18 cellular contexts compared by ENCODE assay signal in the genomic region with DNA sequence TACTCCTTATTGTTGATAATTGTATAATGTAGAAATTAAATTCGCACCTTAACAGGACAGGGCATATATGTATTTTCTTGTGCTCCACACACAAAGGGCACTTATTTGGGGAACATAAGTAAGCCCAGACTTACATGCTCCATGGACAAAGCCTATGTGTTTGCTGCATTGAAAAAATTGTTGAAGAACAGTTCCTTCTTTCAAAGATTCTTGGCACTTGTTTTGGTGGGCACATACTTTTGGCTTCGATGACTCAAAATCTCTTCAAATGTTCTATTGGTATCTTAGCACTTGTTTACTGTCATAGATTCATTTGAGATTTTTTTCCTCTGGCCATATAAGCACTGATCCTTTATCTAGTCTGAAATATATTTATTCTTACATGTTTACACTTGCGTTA. TPM values are rescaled to one million over a fixed set of nuclear protein-coding genes. Genes with fewer than 3 reads are reported as not detected.
A peak's percentile ranks its signal among the peaks of the same experiment; 100 is the strongest.
DNase-seq lines count a peak whose midpoint lies in the region; ATAC-seq, FAIRE-seq and TF ChIP-seq lines count a peak whose summit lies in the region.
"Had no signal": no experiment of that assay in that cellular context is flagged by ENCODE, and none has a peak within 500 bp of the region (broad histone marks: within the 10 kb centered on the region; RNA-seq: fewer than 3 reads in every experiment).

No MANE protein-coding gene starts in this region.

- H3K4me1 ChIP-seq in IMR-90 (ENCODE audit: control insufficient read depth, insufficient read depth, low read length) (peaks cover 13% of the 10 kb centered on the region), PC-9 (replicated peaks; ENCODE audit: insufficient read depth) (peaks cover 38% of the 10 kb centered on the region), keratinocyte (ENCODE audit: control insufficient read depth, extremely low read depth, insufficient read depth, low read length) (peaks cover 33% of the 10 kb centered on the region), tibial nerve (peaks cover 0 to 33% (median 19%) of the 10 kb centered on the region in 4 donors)

- TF ChIP-seq CTCF in IMR-90 (conservative IDR thresholded peaks at IDR 0.05; ENCODE audit: low read depth, low read length) (no peak), PC-9 (conservative IDR thresholded peaks at IDR 0.05) (no peak), keratinocyte (optimal IDR thresholded peaks at IDR 0.05 in 1 of 3, IDR thresholded peaks at IDR 0.05 in 1 of 3, conservative IDR thresholded peaks at IDR 0.05 in 1 of 3; ENCODE audit: extremely low read depth in 1 of 3, insufficient read depth in 2 of 3, low read length in 3 of 3) (no peak), tibial nerve (IDR thresholded peaks at IDR 0.05) (no peak), GM10248 (IDR thresholded peaks at IDR 0.05; ENCODE audit: control extremely low read depth, extremely low read depth, low read depth, missing control alignments) (no peak)

- no peak for TF ChIP-seq RAD21 in IMR-90 (IDR thresholded peaks at IDR 0.05; ENCODE audit: low read length)

- no peak overlapping the region for H4K5ac ChIP-seq in IMR-90 (ENCODE audit: low read depth, low read length)

- H4K8ac ChIP-seq in IMR-90 (ENCODE audit: low read depth in 2 of 2, low read length in 2 of 2) = no peak overlapping the region

- 0 out of 2 replicates have a peak, but pooled peaks cover 8% of the 10 kb centered on the region for H3K9me1 ChIP-seq in IMR-90 (ENCODE audit: insufficient read depth, low read length)
- peaks cover 4% of the 10 kb centered on the region for H3K9me1 ChIP-seq in keratinocyte (ENCODE audit: control insufficient read depth, extremely low read depth, insufficient read depth, low read length)

- peaks cover 2% of the 10 kb centered on the region for H3K36me3 ChIP-seq in IMR-90 (ENCODE audit: control insufficient read depth, insufficient read depth, low read length)
- H3K36me3 ChIP-seq in PC-9 (ENCODE audit: low read depth) = no peaks in the 10 kb centered on the region
- peaks cover 0 to 5% of the 10 kb centered on the region in 2 experiments for H3K36me3 ChIP-seq in keratinocyte (ENCODE audit: control insufficient read depth in 2 of 2, extremely low read depth in 1 of 2, insufficient read depth in 2 of 2, low read length in 2 of 2)
- H3K36me3 ChIP-seq in tibial nerve = no peaks in the 10 kb centered on the region
- H3K36me3 ChIP-seq: cardiac muscle cell had no signal

- POLR2A ChIA-PET in IMR-90 (lab: Charles Lee; ENCODE audit: unreplicated experiment) (no interaction called here), PC-9 (lab: Charles Lee; ENCODE audit: unreplicated experiment) (interaction anchor here (0.6 kb wide), 1 partner anchor 111 kb away, joined by 4 read pairs; no protein-coding TSS in a partner anchor), GM10248 (lab: Yijun Ruan, JAX) (no interaction called here)

- no peak overlapping the region for H3K14ac ChIP-seq in IMR-90 (replicated peaks; ENCODE audit: low read depth, low read length)

- in situ Hi-C loops in IMR-90 (cut with MboI; ENCODE audit: low sequenced_read_pairs) = no loop called here

- H2BK5ac ChIP-seq in IMR-90 (ENCODE audit: low read depth, low read length, poor library complexity, severe bottlenecking) = no peak overlapping the region

- peak; percentile 56 for DNase-seq in IMR-90
- no peak for DNase-seq in PC-9
- no peak for DNase-seq in keratinocyte (ENCODE audit: low read depth, low spot score)
- no peak for DNase-seq in tibial nerve (ENCODE audit: low spot score in 2 of 2)
- DNase-seq in GM10248 (ENCODE audit: extremely low spot score) = no peak
- DNase-seq in NCI-H187 (lab: John Stamatoyannopoulos, UW) = no peak
- DNase-seq: activated CD8-positive, alpha-beta memory T cell treated with anti-CD3 and anti-CD28 coated beads for 24 hours; activated naive CD4-positive, alpha-beta T cell treated with anti-CD3 and anti-CD28 coated beads for 36 hours; Calu3; heart right ventricle; HFFc6; NCI-H1417 treated with DMSO at 0.1 percent for 48 hours; NCI-H524 treated with DMSO at 0.1 percent for 48 hours; SHP77 had no signal

- H2AFZ ChIP-seq in IMR-90 (replicated peaks; ENCODE audit: low read length, poor library complexity) (no peak overlapping the region), PC-9 (no peak overlapping the region), keratinocyte (ENCODE audit: control insufficient read depth, low read length) (peak overlapping the region; percentile 21)

- H2AK5ac ChIP-seq in IMR-90 (ENCODE audit: low read depth, low read length) = no peak overlapping the region

- no peak overlapping the region for H3K4ac ChIP-seq in IMR-90 (ENCODE audit: low read depth, low read length)

- no peak overlapping the region for H3K9ac ChIP-seq in IMR-90 (ENCODE audit: low read depth, low read length)
- no peak overlapping the region for H3K9ac ChIP-seq in keratinocyte (ENCODE audit: control insufficient read depth, extremely low read depth, insufficient read depth, low read length)

- intact Hi-C loops in IMR-90 (cut with micrococcal nuclease) = loop anchor here (2.0 to 10.0 kb wide), 5 partner anchors 137 to 671 kb away; a partner anchor contains a TSS
- intact Hi-C loops in PC-9 (cut with micrococcal nuclease; ENCODE audit: unreplicated experiment) = loop anchor here (1.0 to 5.0 kb wide), 6 partner anchors 87 to 671 kb away; a partner anchor contains a TSS

- no peak overlapping the region for H3K18ac ChIP-seq in IMR-90 (ENCODE audit: low read depth, low read length)

- peaks cover 23% of the 10 kb centered on the region for H3F3A ChIP-seq in PC-9 (ENCODE audit: insufficient read depth, low read depth)

- H3K27me3 ChIP-seq in IMR-90 (ENCODE audit: control insufficient read depth, insufficient read depth, low read length) (no peaks in the 10 kb centered on the region), PC-9 (ENCODE audit: insufficient read depth, low read depth) (no peaks in the 10 kb centered on the region), keratinocyte (ENCODE audit: control insufficient read depth, extremely low read depth, insufficient read depth, low read length) (no peaks in the 10 kb centered on the region), tibial nerve (no peaks in the 10 kb centered on the region)
- H3K27me3 ChIP-seq: heart right ventricle had no signal

- ATAC-seq in IMR-90 (ENCODE audit: low read depth) = no peak
- no peak for ATAC-seq in GM21737 (IDR thresholded peaks at IDR 0.05; ENCODE audit: unreplicated experiment)

- CTCF ChIA-PET in IMR-90 (lab: Yijun Ruan, JAX) (no interaction called here), PC-9 (lab: Charles Lee) (no interaction called here), GM10248 (lab: Yijun Ruan, JAX) (interaction anchor here (0.7 to 0.9 kb wide), 3 partner anchors 202 to 227 kb away, joined by 3 to 4 read pairs (median 3); no protein-coding TSS in a partner anchor)

- no CpG with 5 or more reads among the region's 3 CpGs for WGBS in IMR-90 (ENCODE audit: extremely low coverage in 2 of 2, insufficient read length in 1 of 2), 2 experiments
- WGBS in tibial nerve, 2 donors = 48 to 55% methylated on average over 3 of the region's 3 CpGs

- H2AK9ac ChIP-seq in IMR-90 (replicated peaks; ENCODE audit: low read depth, low read length, poor library complexity) = no peak overlapping the region

- H2BK120ac ChIP-seq in IMR-90 (ENCODE audit: low read depth, low read length) = no peak overlapping the region

- H3K4me2 ChIP-seq in IMR-90 (ENCODE audit: low read depth, low read length) = peak overlapping the region; percentile 20; the same call in 1 of the 2 replicates
- H3K4me2 ChIP-seq in PC-9 = peak overlapping the region; percentile 91
- H3K4me2 ChIP-seq in keratinocyte (ENCODE audit: control insufficient read depth, extremely low read depth, insufficient read depth, low read depth, low read length) = peak overlapping the region; percentile 94

- no peak for FAIRE-seq in keratinocyte (lab: Jason Lieb, UNC)
- FAIRE-seq: endometrium, TTC549 had no signal

- H3K56ac ChIP-seq in IMR-90 (ENCODE audit: extremely low read depth, insufficient read depth, low read length) = no peak overlapping the region

- H4K91ac ChIP-seq in IMR-90 (ENCODE audit: insufficient read depth, low read depth, low read length) = no peak overlapping the region

- H3K4me3 ChIP-seq in IMR-90 (ENCODE audit: insufficient read depth, low read depth, low read length) (no peak overlapping the region), PC-9 (peak overlapping the region; percentile 92), keratinocyte (ENCODE audit: control insufficient read depth in 2 of 3, extremely low read depth in 1 of 3, insufficient read depth in 2 of 3, low read depth in 1 of 3, low read length in 3 of 3) (no peak overlapping the region), tibial nerve (peak overlapping the region; percentile 49 to 95 (median 86))
- H3K4me3 ChIP-seq: cardiac muscle cell had no signal

- no peaks in the 10 kb centered on the region for H3K9me3 ChIP-seq in IMR-90 (ENCODE audit: control insufficient read depth, insufficient read depth, low read length)
- H3K9me3 ChIP-seq in PC-9 (ENCODE audit: insufficient read depth, low read depth) = no peaks in the 10 kb centered on the region
- no peaks in the 10 kb centered on the region for H3K9me3 ChIP-seq in keratinocyte (ENCODE audit: control insufficient read depth, low read depth, low read length)
- H3K9me3 ChIP-seq in tibial nerve = no peaks in the 10 kb centered on the region
- H3K9me3 ChIP-seq: heart right ventricle had no signal

- H2BK20ac ChIP-seq in IMR-90 (ENCODE audit: low read depth, low read length) = no peak overlapping the region

- dilution Hi-C loops in IMR-90 (cut with HindIII; ENCODE audit: low sequenced_read_pairs, unreplicated experiment) (no loop called here), keratinocyte (cut with MboI; ENCODE audit: extremely low pct_ligation_motif_present, low sequenced_read_pairs) (no loop called here)

- peaks cover 18% of the 10 kb centered on the region; the same call in 1 of the 2 replicates for H4K20me1 ChIP-seq in IMR-90 (ENCODE audit: insufficient read depth, low read length)
- H4K20me1 ChIP-seq in PC-9 (ENCODE audit: insufficient read depth) = no peaks in the 10 kb centered on the region
- H4K20me1 ChIP-seq in keratinocyte (ENCODE audit: control insufficient read depth, extremely low read depth, insufficient read depth, low read length) = no peaks in the 10 kb centered on the region

- peaks cover 34% of the 10 kb centered on the region for H3K79me2 ChIP-seq in PC-9 (ENCODE audit: low read depth)
- H3K79me2 ChIP-seq in keratinocyte (ENCODE audit: control insufficient read depth, insufficient read depth, low read length) = peaks cover 31% of the 10 kb centered on the region

- peaks cover 3 to 19% of the 10 kb centered on the region in 2 experiments; a peak in 1 of 4 replicates for H3K79me1 ChIP-seq in IMR-90 (ENCODE audit: low read depth in 1 of 2, low read length in 2 of 2)

- no peak for TF ChIP-seq POLR2A in IMR-90 (IDR thresholded peaks at IDR 0.05; ENCODE audit: low read depth, low read length)
- TF ChIP-seq POLR2A in tibial nerve (IDR thresholded peaks at IDR 0.05) = no peak

- H3K27ac ChIP-seq in IMR-90 (ENCODE audit: insufficient read depth, low read length) (no peak overlapping the region), PC-9 (peak overlapping the region; percentile 64), keratinocyte (ENCODE audit: control insufficient read depth, insufficient read depth, low read length) (no peak overlapping the region), tibial nerve (peak overlapping the region; percentile 92 to 98 (median 96))
- H3K27ac ChIP-seq: cardiac muscle cell had no signal

- BruUV-seq in IMR-90 (replicated peaks; lab: Mats Ljungman, UMichigan) (no TSS peak), PC-9 (replicated peaks; lab: Mats Ljungman, UMichigan) (no TSS peak)

- no peaks in the 10 kb centered on the region for H3K9me2 ChIP-seq in PC-9 (ENCODE audit: insufficient read depth)

- TF ChIP-seq EP300 in tibial nerve (IDR thresholded peaks at IDR 0.05) = peak in 1 of 2 donors; percentile 73

- H2BK15ac ChIP-seq in IMR-90 (ENCODE audit: low read depth, low read length) = no peak overlapping the region

- H3K23ac ChIP-seq in IMR-90 (ENCODE audit: low read depth, low read length) = no peak overlapping the region

RNA-seq across cellular contexts. Expression of a gene that starts 1.4 kb away (rescaled TPM):
- 46.1 and 66.1 TPM in 2 replicates for total RNA-seq in IMR-90 (2012; rRNA removed)
- 27.5 and 33.1 TPM in 2 replicates for polyA plus RNA-seq in IMR-90 (2012; rRNA removed)
- polyA plus RNA-seq in IMR-90 (2012; cell fraction: cytosol; rRNA removed) = 74.9 and 171 TPM in 2 replicates
- polyA plus RNA-seq in IMR-90 (2012; cell fraction: nucleus; rRNA removed; ENCODE audit: low replicate concordance) = 104 and 109 TPM in 2 replicates
- 51.8 and 66.6 TPM in 2 replicates for total RNA-seq in PC-9 (2021)
- 15.8 to 25.8 TPM (median 19.0 TPM) in 3 replicates for polyA plus RNA-seq in keratinocyte
- polyA plus RNA-seq in keratinocyte (2011; ENCODE audit: low read depth) = 23.8 TPM
- 11.5 and 18.2 TPM in 2 replicates for polyA plus RNA-seq in keratinocyte (2011; cell fraction: cytosol; rRNA removed)
- 23.4 and 29.2 TPM in 2 replicates for polyA plus RNA-seq in keratinocyte (2011; cell fraction: nucleus; rRNA removed)
- 16.3 and 21.2 TPM in 2 replicates for polyA plus RNA-seq in keratinocyte (2012; ENCODE audit: low replicate concordance)
- polyA minus RNA-seq in keratinocyte = 4.5 to 21.5 TPM (median 9.4 TPM) in 3 replicates
- 20.3 TPM for polyA minus RNA-seq in keratinocyte (2011; cell fraction: cytosol; rRNA and poly(A)+ RNA removed)
- polyA minus RNA-seq in keratinocyte (2011; cell fraction: nucleus; rRNA and poly(A)+ RNA removed) = 18.0 and 45.9 TPM in 2 replicates
- total RNA-seq in tibial nerve = 100 to 1,000 TPM; 216 to 288 (median 279) TPM

RNA-seq across cellular contexts. Expression of a gene that starts 26.1 kb away (rescaled TPM):
- total RNA-seq in IMR-90 (2012; rRNA removed) (10.3 and 12.2 TPM in 2 replicates), PC-9 (2021) (3.8 and 4.3 TPM in 2 replicates), tibial nerve (10 to 100 TPM; 13.5 to 34.7 (median 23.3) TPM)
- polyA plus RNA-seq in IMR-90 (2012; rRNA removed) (5.3 and 6.0 TPM in 2 replicates), keratinocyte (3.6 to 6.8 TPM (median 4.0 TPM) in 3 replicates)
- polyA plus RNA-seq in IMR-90 (2012; cell fraction: cytosol; rRNA removed) = 1.5 and 3.6 TPM in 2 replicates
- 2.4 and 3.9 TPM in 2 replicates for polyA plus RNA-seq in IMR-90 (2012; cell fraction: nucleus; rRNA removed; ENCODE audit: low replicate concordance)
- 2.7 TPM for polyA plus RNA-seq in keratinocyte (2011; ENCODE audit: low read depth)
- 3.0 and 5.8 TPM in 2 replicates for polyA plus RNA-seq in keratinocyte (2011; cell fraction: cytosol; rRNA removed)
- polyA plus RNA-seq in keratinocyte (2011; cell fraction: nucleus; rRNA removed) = 5.1 and 6.5 TPM in 2 replicates
- 1.9 and 3.5 TPM in 2 replicates for polyA plus RNA-seq in keratinocyte (2012; ENCODE audit: low replicate concordance)
- 0.23 to 6.4 TPM (median 2.5 TPM) in 3 replicates for polyA minus RNA-seq in keratinocyte
- 2.3 TPM for polyA minus RNA-seq in keratinocyte (2011; cell fraction: cytosol; rRNA and poly(A)+ RNA removed)
- 3.7 and 5.5 TPM in 2 replicates for polyA minus RNA-seq in keratinocyte (2011; cell fraction: nucleus; rRNA and poly(A)+ RNA removed)

Comparison
In these comparisons a context has a peak if more than half of its experiments do, and no peak if none do; other contexts are left out.
1. H3K27ac ChIP-seq: peak in PC-9 (single experiment) and tibial nerve (4 of 4); none in IMR-90 (single experiment) and keratinocyte (single experiment).
2. H3K4me2 ChIP-seq: peak in every context shown above with its lines; median percentile 94 in keratinocyte; 91 in PC-9; 20 in IMR-90.
3. H3K4me3 ChIP-seq: peak in PC-9 (single experiment) and tibial nerve (4 of 4); none in IMR-90 (single experiment) and keratinocyte (0 of 3).